ENCODE assay signal across 23 cellular contexts in the genomic region with DNA sequence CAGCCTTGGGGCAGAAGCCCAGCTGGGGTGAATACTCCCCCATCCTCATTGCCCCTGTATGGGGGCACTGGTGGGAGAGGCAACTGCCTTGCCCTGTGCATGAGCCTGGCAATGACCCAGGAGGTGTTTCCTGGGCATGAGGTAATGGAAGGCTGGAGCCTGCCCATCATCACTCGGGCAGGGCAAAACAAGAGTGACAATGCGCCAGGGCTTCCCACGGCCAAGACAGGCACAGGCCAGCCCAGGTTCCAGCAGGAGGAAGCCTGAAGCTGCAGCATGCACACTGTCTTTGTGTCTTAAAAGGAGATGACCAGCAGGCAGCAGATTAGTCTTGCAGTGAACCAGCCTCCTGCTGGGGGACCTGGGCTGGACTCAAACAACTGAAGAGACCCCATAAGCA.
A peak's percentile ranks its signal among the peaks of the same experiment; 100 is the strongest.
DNase-seq lines count a peak whose midpoint lies in the region; ATAC-seq, FAIRE-seq and TF ChIP-seq lines count a peak whose summit lies in the region.
"Had no signal": no experiment of that assay in that cellular context is flagged by ENCODE, and none has a peak within 500 bp of the region (broad histone marks: within the 10 kb centered on the region; RNA-seq: fewer than 3 reads in every experiment).

No MANE protein-coding gene starts in this region.

- H3K4me3 ChIP-seq in heart left ventricle (no peak overlapping the region), right atrium auricular region (no peak overlapping the region), H1 (ENCODE audit: extremely low read depth in 1 of 4, insufficient read depth in 2 of 4, low read depth in 3 of 4, low read length in 4 of 4) (no peak overlapping the region)
- H3K4me3 ChIP-seq: GM23248, PC-9, SJSA1 had no signal

- H2BK5ac ChIP-seq in H1 (ENCODE audit: low read depth, low read length): no peak overlapping the region

- H3K27ac ChIP-seq in heart left ventricle (no peak overlapping the region), right atrium auricular region (no peak overlapping the region), H1 (ENCODE audit: low read depth, low read length) (no peak overlapping the region)
- H3K27ac ChIP-seq: GM23248, KMS-11, PC-9, SJSA1 had no signal

- TF ChIP-seq POLR2A in heart left ventricle (IDR thresholded peaks at IDR 0.05) (no peak), H1 (IDR thresholded peaks at IDR 0.05; ENCODE audit: control extremely low read depth in 1 of 2, low read depth in 2 of 2, low read length in 2 of 2) (no peak)

- TF ChIP-seq RAD21 in H1 (IDR thresholded peaks at IDR 0.05 in 1 of 2, conservative IDR thresholded peaks at IDR 0.05 in 1 of 2; ENCODE audit: low read depth in 2 of 2, low read length in 2 of 2): no peak

- POLR2A ChIA-PET in H1 (lab: Charles Lee; ENCODE audit: partially characterized antibody): no interaction called here

- H4K20me1 ChIP-seq in H1 (replicated peaks in 1 of 2; ENCODE audit: control insufficient read depth in 1 of 2, insufficient read depth in 2 of 2, low read length in 2 of 2): no peaks in the 10 kb centered on the region

- peaks cover 5% of the 10 kb centered on the region; the same call in 1 of the 2 replicates for H3K23me2 ChIP-seq in H1 (ENCODE audit: low read depth, low read length)

- H3K4me1 ChIP-seq in heart left ventricle (peaks cover 0 to 12% (median 0%) of the 10 kb centered on the region in 12 donors), right atrium auricular region (no peaks in the 10 kb centered on the region), H1 (replicated peaks in 1 of 4; ENCODE audit: control insufficient read depth in 3 of 4, insufficient read depth in 4 of 4, low read length in 3 of 4) (peaks cover 0 to 3% (median 1%) of the 10 kb centered on the region in 4 experiments; a peak in 1 of 7 replicates)
- H3K4me1 ChIP-seq: SJSA1 had no signal

- peak; percentile 47 to 85 (median 72) for ATAC-seq in heart left ventricle
- no peak for ATAC-seq in HG02759 (IDR thresholded peaks at IDR 0.05; ENCODE audit: unreplicated experiment)
- ATAC-seq in HG02642 (IDR thresholded peaks at IDR 0.05; ENCODE audit: poor library complexity, unreplicated experiment): no peak
- ATAC-seq: CD8-positive, alpha-beta T cell had no signal

- no peak overlapping the region for H4K91ac ChIP-seq in H1 (replicated peaks; ENCODE audit: insufficient read length, low read length)

- no peak overlapping the region for H3K9ac ChIP-seq in H1 (replicated peaks in 1 of 4; ENCODE audit: extremely low read depth in 1 of 4, low read depth in 3 of 4, low read length in 3 of 4)
- H3K9ac ChIP-seq: GM23248, KMS-11 had no signal

- TF ChIP-seq CTCF in heart left ventricle (IDR thresholded peaks at IDR 0.05) (no peak), right atrium auricular region (IDR thresholded peaks at IDR 0.05) (no peak), H1 (IDR thresholded peaks at IDR 0.05; ENCODE audit: control extremely low read depth in 1 of 3, insufficient read depth in 1 of 3, low read depth in 1 of 3, low read length in 3 of 3) (no peak)

- no peaks in the 10 kb centered on the region for H3K27me3 ChIP-seq in heart left ventricle
- no peaks in the 10 kb centered on the region for H3K27me3 ChIP-seq in right atrium auricular region
- no peaks in the 10 kb centered on the region for H3K27me3 ChIP-seq in H1 (replicated peaks in 1 of 4; ENCODE audit: control insufficient read depth in 3 of 4, extremely low read depth in 1 of 4, insufficient read depth in 3 of 4, low read length in 3 of 4)
- H3K27me3 ChIP-seq: SJSA1 had no signal

- no peaks in the 10 kb centered on the region for H3K79me1 ChIP-seq in H1 (ENCODE audit: low read depth, low read length)

- H3K79me2 ChIP-seq in H1 (ENCODE audit: control insufficient read depth in 1 of 2, insufficient read depth in 2 of 2, low read length in 2 of 2): no peaks in the 10 kb centered on the region

- no peak overlapping the region for H2BK20ac ChIP-seq in H1 (ENCODE audit: low read length)

- H3K9me3 ChIP-seq in heart left ventricle (no peaks in the 10 kb centered on the region), right atrium auricular region (no peaks in the 10 kb centered on the region), H1 (ENCODE audit: insufficient read depth in 2 of 2, low read depth in 1 of 2, low read length in 1 of 2) (no peaks in the 10 kb centered on the region)
- H3K9me3 ChIP-seq: SJSA1 had no signal

- no peak for FAIRE-seq in H1 (lab: Jason Lieb, UNC)

- H2AFZ ChIP-seq in H1 (ENCODE audit: low read length): no peak overlapping the region
- H2AFZ ChIP-seq: GM23248, PC-9 had no signal

- DNase-seq in NCI-H2029 (lab: John Stamatoyannopoulos, UW) (peak; percentile 48), NCI-H2029 treated with DMSO at 0.1 percent for 48 hours (lab: John Stamatoyannopoulos, UW) (no peak), heart left ventricle (peak in 4 of 5 donors; percentile 29 to 73 (median 52)), right atrium auricular region (ENCODE audit: low spot score) (no peak), H1 (ENCODE audit: low read depth in 1 of 2, low spot score in 2 of 2) (no peak), NCI-H345 treated with DMSO at 0.1 percent for 48 hours (lab: John Stamatoyannopoulos, UW; ENCODE audit: unreplicated experiment) (no peak)
- DNase-seq: AML-193, C1 segment of cervical spinal cord, GM23248, HCEC 1CT, IMR-90, NCI-H1417, NCI-H1694 treated with DMSO at 0.1 percent for 48 hours, NCI-H2107, NCI-H2227 treated with DMSO at 0.1 percent for 48 hours, NCI-H510A treated with DMSO at 0.1 percent for 48 hours, NCI-H748 treated with DMSO at 0.1 percent for 48 hours, PC-9 had no signal

- no peak overlapping the region for H2BK15ac ChIP-seq in H1 (ENCODE audit: low read length)

- H3K36me3 ChIP-seq in heart left ventricle: no peaks in the 10 kb centered on the region
- no peaks in the 10 kb centered on the region for H3K36me3 ChIP-seq in right atrium auricular region
- no peaks in the 10 kb centered on the region for H3K36me3 ChIP-seq in H1 (ENCODE audit: control insufficient read depth in 2 of 4, insufficient read depth in 4 of 4, low read length in 3 of 4)
- H3K36me3 ChIP-seq: SJSA1 had no signal

- H2AK5ac ChIP-seq in H1 (ENCODE audit: low read depth, low read length): no peak overlapping the region

- CTCF ChIA-PET in H1 (lab: Charles Lee; ENCODE audit: partially characterized antibody): no interaction called here

- H3K4me2 ChIP-seq in H1 (ENCODE audit: insufficient read depth in 1 of 2, low read depth in 2 of 2, low read length in 2 of 2): no peak overlapping the region
- H3K4me2 ChIP-seq: KMS-11, PC-9 had no signal

- H3K18ac ChIP-seq in H1 (ENCODE audit: extremely low read depth, low read length): no peak overlapping the region

- TF ChIP-seq EP300 in H1 (IDR thresholded peaks at IDR 0.05; ENCODE audit: borderline replicate concordance in 1 of 2, low read depth in 2 of 2, low read length in 2 of 2): no peak

- no peak overlapping the region for H3K4ac ChIP-seq in H1 (replicated peaks; ENCODE audit: insufficient read length, low read depth, low read length)

- H2BK120ac ChIP-seq in H1 (replicated peaks; ENCODE audit: low read depth, low read length): no peak overlapping the region

- H4K5ac ChIP-seq in H1 (ENCODE audit: insufficient read length, low read depth, low read length): no peak overlapping the region

- 26 to 50% (median 41%) methylated on average over 3 of the region's 3 CpGs; no CpG with 5 or more reads in 1 of the 4 donors for WGBS in heart left ventricle, 4 donors
- WGBS in H1 (ENCODE audit: extremely low coverage in 1 of 2, insufficient coverage in 1 of 2, insufficient read length in 1 of 2, insufficient replicate concordance in 2 of 2, low coverage in 1 of 2, low lambda C conversion rate in 2 of 2, missing lambda C conversion rate in 1 of 2), 2 experiments: 90% methylated on average over 3 of the region's 3 CpGs; no CpG with 5 or more reads in 1 of the 2 experiments

- H3K14ac ChIP-seq in H1 (ENCODE audit: insufficient read length): no peak overlapping the region

- H3K56ac ChIP-seq in H1 (replicated peaks; ENCODE audit: insufficient read length, low read depth, low read length): no peak overlapping the region

- intact Hi-C loops in heart left ventricle (cut with DNase I): no loop called here

- no peak overlapping the region for H3K23ac ChIP-seq in H1 (ENCODE audit: insufficient read length)

- peak overlapping the region; percentile 72; the same call in 1 of the 2 replicates for H4K8ac ChIP-seq in H1 (ENCODE audit: extremely low read depth, insufficient read depth, low read length)

- H2BK12ac ChIP-seq in H1 (ENCODE audit: low read depth, low read length): no peak overlapping the region

TF ChIP-seq in H1, 55 proteins besides CTCF, POLR2A, EP300 and RAD21:
- TF ChIP-seq FOSL1 (IDR thresholded peaks at IDR 0.05; ENCODE audit: insufficient read depth, low read depth, low read length) (no peak), MAFK (IDR thresholded peaks at IDR 0.05; ENCODE audit: low read depth, low read length) (no peak), BACH1 (IDR thresholded peaks at IDR 0.05; ENCODE audit: low read length) (no peak), CHD1 (IDR thresholded peaks at IDR 0.05; ENCODE audit: low read depth, low read length) (no peak), TBP (IDR thresholded peaks at IDR 0.05; ENCODE audit: low read depth, low read length) (no peak), GTF2F1 (IDR thresholded peaks at IDR 0.05; ENCODE audit: borderline replicate concordance, low read depth, low read length) (no peak), KDM5A (IDR thresholded peaks at IDR 0.05; ENCODE audit: low read length) (no peak), PHF8 (conservative IDR thresholded peaks at IDR 0.05; ENCODE audit: low read depth, low read length) (no peak), JUND (IDR thresholded peaks at IDR 0.05; ENCODE audit: low read length) (no peak), GABPA (IDR thresholded peaks at IDR 0.05; ENCODE audit: borderline replicate concordance, insufficient read depth, low read length) (no peak)
- TF ChIP-seq, protein P1, sequence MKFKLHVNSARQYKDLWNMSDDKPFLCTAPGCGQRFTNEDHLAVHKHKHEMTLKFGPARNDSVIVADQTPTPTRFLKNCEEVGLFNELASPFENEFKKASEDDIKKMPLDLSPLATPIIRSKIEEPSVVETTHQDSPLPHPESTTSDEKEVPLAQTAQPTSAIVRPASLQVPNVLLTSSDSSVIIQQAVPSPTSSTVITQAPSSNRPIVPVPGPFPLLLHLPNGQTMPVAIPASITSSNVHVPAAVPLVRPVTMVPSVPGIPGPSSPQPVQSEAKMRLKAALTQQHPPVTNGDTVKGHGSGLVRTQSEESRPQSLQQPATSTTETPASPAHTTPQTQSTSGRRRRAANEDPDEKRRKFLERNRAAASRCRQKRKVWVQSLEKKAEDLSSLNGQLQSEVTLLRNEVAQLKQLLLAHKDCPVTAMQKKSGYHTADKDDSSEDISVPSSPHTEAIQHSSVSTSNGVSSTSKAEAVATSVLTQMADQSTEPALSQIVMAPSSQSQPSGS (IDR thresholded peaks at IDR 0.05; ENCODE audit: low read length): no peak

Comparison
In these comparisons a context has a peak if more than half of its experiments do, and no peak if none do; other contexts are left out.
1. DNase-seq: peak in NCI-H2029 (single experiment) and heart left ventricle (4 of 5); none in NCI-H2029 treated with DMSO at 0.1 percent for 48 hours (single experiment), right atrium auricular region (single experiment), H1 (0 of 2) and NCI-H345 treated with DMSO at 0.1 percent for 48 hours (single experiment).
2. ATAC-seq: peak in heart left ventricle (4 of 4); none in HG02759 (single experiment) and HG02642 (single experiment).